In genomic region chr1:8962812-8963669, GRCh38 we compare ENCODE assay signal across 1 cellular context.
A peak's percentile ranks its signal among the peaks of the same experiment; 100 is the strongest.
TF ChIP-seq lines count a peak whose summit lies in the region.

No MANE protein-coding gene starts in this region.

TF ChIP-seq in HepG2, 621 proteins besides CTCF, POLR2A, EP300 and RAD21 (continued from another document):
- TF ChIP-seq GRHL1 (CRISPR knock-in tag; conservative IDR thresholded peaks at IDR 0.05) = no peak
- peak; percentile 32 for TF ChIP-seq XRCC5 (optimal IDR thresholded peaks at IDR 0.05; ENCODE audit: low read length)
- no peak for TF ChIP-seq ARID4A (CRISPR knock-in tag; IDR thresholded peaks at IDR 0.05; ENCODE audit: borderline replicate concordance)
- no peak for TF ChIP-seq NAIF1 (CRISPR knock-in tag; IDR thresholded peaks at IDR 0.05; ENCODE audit: borderline replicate concordance)
- no peak for TF ChIP-seq ZFP90 (CRISPR knock-in tag; IDR thresholded peaks at IDR 0.05; ENCODE audit: borderline replicate concordance)
- TF ChIP-seq CC2D1A (CRISPR knock-in tag; IDR thresholded peaks at IDR 0.05) = no peak
